In the genomic region with DNA sequence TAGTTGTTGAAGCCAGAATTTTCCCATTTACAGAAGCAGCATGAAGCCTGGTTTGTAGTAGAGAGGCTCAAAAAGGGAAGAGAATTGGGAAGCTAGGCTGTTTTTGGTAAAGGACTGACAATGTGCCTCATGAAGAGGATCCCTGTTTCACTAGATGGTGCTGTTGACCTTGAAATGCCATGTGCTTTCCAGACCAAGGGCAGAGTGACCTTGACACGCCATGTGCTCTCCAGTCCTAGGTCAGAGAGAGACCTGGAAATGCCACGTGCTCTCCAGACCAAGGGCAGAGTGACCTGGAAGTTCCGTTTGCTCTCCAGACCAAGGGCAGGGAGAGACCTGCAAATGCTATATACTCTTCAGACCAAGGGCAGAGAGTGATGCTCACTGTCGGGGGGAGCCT, we compare ENCODE assay signal across 17 cellular contexts. TPM values are rescaled to one million over a fixed set of nuclear protein-coding genes. Genes with fewer than 3 reads are reported as not detected.
DNase-seq lines count a peak whose midpoint lies in the region; FAIRE-seq and TF ChIP-seq lines count a peak whose summit lies in the region.
"Had no signal": no experiment of that assay in that cellular context is flagged by ENCODE, and none has a peak within 500 bp of the region (broad histone marks: within the 10 kb centered on the region; RNA-seq: fewer than 3 reads in every experiment).

No MANE protein-coding gene starts in this region.

- peaks cover 21% of the 10 kb centered on the region for H3K36me3 Mint-ChIP-seq in neural progenitor cell
- H3K36me3 Mint-ChIP-seq: CD4-positive, CD25-positive, alpha-beta regulatory T cell had no signal

- BruUV-seq in endothelial cell of umbilical vein (replicated peaks; lab: Mats Ljungman, UMichigan), result no TSS peak

- peaks cover 4% of the 10 kb centered on the region for H3K27me3 Mint-ChIP-seq in neural progenitor cell (ENCODE audit: insufficient read depth, low read depth)
- H3K27me3 Mint-ChIP-seq: CD4-positive, CD25-positive, alpha-beta regulatory T cell had no signal

- no peak for TF ChIP-seq POLR2A in endothelial cell of umbilical vein (IDR thresholded peaks at IDR 0.05; ENCODE audit: low read depth, low read length)

- H3K27ac ChIP-seq in endothelial cell of umbilical vein (ENCODE audit: insufficient read depth, low read depth, low read length) (no peak overlapping the region), neural progenitor cell (no peak overlapping the region)
- H3K27ac ChIP-seq: gastroesophageal sphincter, left lung had no signal

- no peaks in the 10 kb centered on the region for H3K4me1 Mint-ChIP-seq in neural progenitor cell
- H3K4me1 Mint-ChIP-seq: CD4-positive, CD25-positive, alpha-beta regulatory T cell had no signal

- DNase-seq in AG09309 (ENCODE audit: low read depth) (no peak), HS-27A (ENCODE audit: low read depth) (peak; percentile 19), RKO (ENCODE audit: low spot score) (peak; percentile 29), endothelial cell of umbilical vein (ENCODE audit: low read depth, low spot score) (no peak), SHP77 (lab: John Stamatoyannopoulos, UW) (no peak), SIG-M5 treated with dmso at 0.1 percent for 504 hours (lab: John Stamatoyannopoulos, UW; ENCODE audit: unreplicated experiment) (no peak), neural progenitor cell (ENCODE audit: low spot score) (no peak)
- no peak for DNase-seq in stimulated activated CD4-positive, alpha-beta T cell treated with anti-CD3 and anti-CD28 coated beads, Interleukin-12 subunit alpha, Interleukin-12 subunit beta, amount 100 ng/mL, for 4 hours
- DNase-seq: amniotic stem cell; CD4-positive, CD25-positive, alpha-beta regulatory T cell; left lung; NCI-H1436; NK-92 treated with Interleukin-12 subunit alpha and Interleukin-12 subunit beta, amount 100 ng/mL, for 24 hours; stimulated activated CD4-positive, alpha-beta T cell treated with anti-CD3 and anti-CD28 coated beads, Interleukin-4, amount 100 ng/mL, for 1 hour; substantia nigra had no signal

- intact Hi-C loops in endothelial cell of umbilical vein (cut with micrococcal nuclease), result no loop called here

- FAIRE-seq in endothelial cell of umbilical vein (lab: Jason Lieb, UNC), result no peak

- H3K27ac Mint-ChIP-seq in neural progenitor cell, result no peak overlapping the region
- H3K27ac Mint-ChIP-seq: CD4-positive, CD25-positive, alpha-beta regulatory T cell; T-helper 1 cell treated with Interleukin-12 subunit alpha and Interleukin-12 subunit beta and Interleukin-4 antibody, amounts not matched to agents 30 μg/mL and 1 μg/mL, for 36 hours had no signal

- H4K20me1 ChIP-seq in endothelial cell of umbilical vein (replicated peaks; ENCODE audit: control insufficient read depth, extremely low read depth, insufficient read depth, low read length), result no peaks in the 10 kb centered on the region
- no peaks in the 10 kb centered on the region for H4K20me1 ChIP-seq in neural progenitor cell (ENCODE audit: low read depth)

- H3F3A ChIP-seq in neural progenitor cell (ENCODE audit: low read depth), result no peaks in the 10 kb centered on the region

- H3K36me3 ChIP-seq in endothelial cell of umbilical vein (ENCODE audit: control insufficient read depth in 2 of 2, extremely low read depth in 1 of 2, insufficient read depth in 2 of 2, low read length in 2 of 2) (peaks cover 0 to 2% of the 10 kb centered on the region in 2 experiments), neural progenitor cell (no peaks in the 10 kb centered on the region)
- H3K36me3 ChIP-seq: gastroesophageal sphincter had no signal

- H3K9me1 ChIP-seq in endothelial cell of umbilical vein (replicated peaks; ENCODE audit: control insufficient read depth, extremely low read depth, insufficient read depth, low read length), result no peaks in the 10 kb centered on the region

- TF ChIP-seq CTCF in AG09309 (IDR thresholded peaks at IDR 0.05; ENCODE audit: control insufficient read depth, insufficient read depth, low read depth, low read length, missing control alignments) (peak; percentile 33), endothelial cell of umbilical vein (IDR thresholded peaks at IDR 0.05; ENCODE audit: extremely low read depth in 1 of 2, insufficient read depth in 1 of 2, low read depth in 1 of 2, low read length in 2 of 2) (no peak), neural progenitor cell (IDR thresholded peaks at IDR 0.05) (no peak)

- no peak overlapping the region for H3K4me2 ChIP-seq in endothelial cell of umbilical vein (ENCODE audit: insufficient read depth, low read length)
- no peak overlapping the region for H3K4me2 ChIP-seq in neural progenitor cell

- H3K4me1 ChIP-seq in endothelial cell of umbilical vein (ENCODE audit: control insufficient read depth, extremely low read depth, insufficient read depth, low read length), result no peaks in the 10 kb centered on the region
- no peaks in the 10 kb centered on the region for H3K4me1 ChIP-seq in neural progenitor cell
- H3K4me1 ChIP-seq: gastroesophageal sphincter, left lung had no signal

- POLR2A ChIA-PET in endothelial cell of umbilical vein (lab: Charles Lee), result no interaction called here

- no peak overlapping the region for H3K9ac ChIP-seq in endothelial cell of umbilical vein (replicated peaks; ENCODE audit: extremely low read depth, insufficient read depth, low read length)
- H3K9ac ChIP-seq in neural progenitor cell, result no peak overlapping the region

- H3K27me3 ChIP-seq in endothelial cell of umbilical vein (ENCODE audit: control insufficient read depth in 2 of 2, insufficient read depth in 2 of 2, low read length in 2 of 2), result no peaks in the 10 kb centered on the region
- H3K27me3 ChIP-seq in neural progenitor cell, result no peaks in the 10 kb centered on the region
- H3K27me3 ChIP-seq: gastroesophageal sphincter, left lung had no signal

- H3K79me2 ChIP-seq in endothelial cell of umbilical vein (ENCODE audit: control insufficient read depth, insufficient read depth, low read length) (no peaks in the 10 kb centered on the region), neural progenitor cell (ENCODE audit: low read depth) (peaks cover 15% of the 10 kb centered on the region)

- H3K4me3 ChIP-seq in AG09309 (ENCODE audit: control insufficient read depth, low read depth, low read length) (no peak overlapping the region), endothelial cell of umbilical vein (replicated peaks in 1 of 3; ENCODE audit: insufficient read depth in 1 of 3, low read depth in 1 of 3, low read length in 3 of 3) (no peak overlapping the region), neural progenitor cell (no peak overlapping the region)
- H3K4me3 ChIP-seq: gastroesophageal sphincter, left lung had no signal

- no peak overlapping the region for H3K4me3 Mint-ChIP-seq in neural progenitor cell
- H3K4me3 Mint-ChIP-seq: CD4-positive, CD25-positive, alpha-beta regulatory T cell; T-helper 1 cell treated with Interleukin-12 subunit alpha and Interleukin-12 subunit beta and Interleukin-4 antibody, amounts not matched to agents 30 μg/mL and 1 μg/mL, for 36 hours had no signal

- H2AFZ ChIP-seq in endothelial cell of umbilical vein (ENCODE audit: low read depth, low read length) (no peak overlapping the region), neural progenitor cell (replicated peaks) (no peak overlapping the region)

- H3K9me3 ChIP-seq in endothelial cell of umbilical vein (replicated peaks; ENCODE audit: control insufficient read depth, insufficient read depth, low read length) (peaks cover 3% of the 10 kb centered on the region), neural progenitor cell (ENCODE audit: low read depth) (peaks cover 4% of the 10 kb centered on the region)

- dilution Hi-C loops in endothelial cell of umbilical vein (cut with MboI; ENCODE audit: extremely low pct_ligation_motif_present, low sequenced_read_pairs), result no loop called here

- CTCF ChIA-PET in endothelial cell of umbilical vein (lab: Charles Lee), result no interaction called here

- H3K9me3 Mint-ChIP-seq in neural progenitor cell, result peaks cover 53% of the 10 kb centered on the region

TF ChIP-seq in endothelial cell of umbilical vein, 7 proteins besides CTCF, POLR2A, EP300 and RAD21:
- TF ChIP-seq, protein P1, sequence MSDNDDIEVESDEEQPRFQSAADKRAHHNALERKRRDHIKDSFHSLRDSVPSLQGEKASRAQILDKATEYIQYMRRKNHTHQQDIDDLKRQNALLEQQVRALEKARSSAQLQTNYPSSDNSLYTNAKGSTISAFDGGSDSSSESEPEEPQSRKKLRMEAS (IDR thresholded peaks at IDR 0.05; ENCODE audit: insufficient read depth, insufficient read length), result peak; percentile 68
- no peak for TF ChIP-seq EZH2 (IDR thresholded peaks at IDR 0.05; ENCODE audit: borderline replicate concordance, low read depth, low read length, severe bottlenecking)

RNA-seq across cellular contexts. Expression of a gene that starts 32.0 kb away (rescaled TPM):
- 44.2 and 46.2 TPM in 2 replicates for total RNA-seq in endothelial cell of umbilical vein
- 27.3 and 30.1 TPM in 2 replicates for polyA plus RNA-seq in endothelial cell of umbilical vein
- 28.1 and 31.0 TPM in 2 replicates for polyA plus RNA-seq in endothelial cell of umbilical vein (2011; cell fraction: cytosol; rRNA removed)
- 94.9 and 99.0 TPM in 2 replicates for polyA plus RNA-seq in endothelial cell of umbilical vein (2011; cell fraction: nucleus; rRNA removed)
- 31.9 and 37.7 TPM in 2 replicates for polyA plus RNA-seq in endothelial cell of umbilical vein (2012)
- polyA minus RNA-seq in endothelial cell of umbilical vein, result 81.9 and 82.7 TPM in 2 replicates
- 17.8 TPM for polyA minus RNA-seq in endothelial cell of umbilical vein (2011; cell fraction: cytosol; rRNA and poly(A)+ RNA removed)
- polyA minus RNA-seq in endothelial cell of umbilical vein (2011; cell fraction: nucleus; rRNA and poly(A)+ RNA removed), result 44.1 and 58.2 TPM in 2 replicates
- 40.7 and 44.4 TPM in 2 replicates for total RNA-seq in neural progenitor cell (ENCODE audit: low replicate concordance)

Comparison
In these comparisons a context has a peak if more than half of its experiments do, and no peak if none do; other contexts are left out.
1. DNase-seq: peak in HS-27A (single experiment) and RKO (single experiment); none in AG09309 (single experiment), endothelial cell of umbilical vein (single experiment), SHP77 (0 of 2), SIG-M5 treated with dmso at 0.1 percent for 504 hours (single experiment), stimulated activated CD4-positive, alpha-beta T cell treated with anti-CD3 and anti-CD28 coated beads, Interleukin-12 subunit alpha, Interleukin-12 subunit beta, amount 100 ng/mL, for 4 hours (single experiment) and neural progenitor cell (single experiment).